Comparison of ENCODE assay signal across 23 cellular contexts in genomic region chr1:179053486-179053885, GRCh38. TPM values are rescaled to one million over a fixed set of nuclear protein-coding genes. Genes with fewer than 3 reads are reported as not detected.
A peak's percentile ranks its signal among the peaks of the same experiment; 100 is the strongest.
DNase-seq lines count a peak whose midpoint lies in the region; ATAC-seq, FAIRE-seq and TF ChIP-seq lines count a peak whose summit lies in the region.
"Had no signal": no experiment of that assay in that cellular context is flagged by ENCODE, and none has a peak within 500 bp of the region (broad histone marks: within the 10 kb centered on the region; RNA-seq: fewer than 3 reads in every experiment).

No MANE protein-coding gene starts in this region.

- peaks cover 17% of the 10 kb centered on the region for H3K9me3 Mint-ChIP-seq in endodermal cell
- peaks cover 16% of the 10 kb centered on the region for H3K9me3 Mint-ChIP-seq in progenitor cell of endocrine pancreas (ENCODE audit: low read depth)
- H3K9me3 Mint-ChIP-seq: HFFc6 had no signal

- DNase-seq in D721Med (ENCODE audit: insufficient read length, low spot score) (no peak), endodermal cell (no peak), midbrain (lab: John Stamatoyannopoulos, UW) (peak; percentile 4), progenitor cell of endocrine pancreas (ENCODE audit: low spot score, unreplicated experiment) (no peak)
- no peak for DNase-seq in stimulated activated CD4-positive, alpha-beta T cell treated with anti-CD3 and anti-CD28 coated beads, Interleukin-15, amount 100 ng/mL, for 24 hours
- no peak for DNase-seq in activated CD8-positive, alpha-beta memory T cell treated with anti-CD3 and anti-CD28 coated beads, Interleukin-2, amount 50 U/mL, for 48 hours
- DNase-seq: 8988T; Calu3; CD4-positive, alpha-beta memory T cell; DMS 273 treated with DMSO at 0.1 percent for 48 hours; DMS53; DND-41; EL; GOT3; H7; HFFc6 had no signal

- H3K27me3 ChIP-seq in endodermal cell (ENCODE audit: control insufficient read depth, insufficient read depth, low read length, poor library complexity, severe bottlenecking): no peaks in the 10 kb centered on the region
- H3K27me3 ChIP-seq: BLaER1 had no signal

- TF ChIP-seq CTCF in D721Med (IDR thresholded peaks at IDR 0.05; ENCODE audit: insufficient read depth, missing control alignments) (no peak), endodermal cell (conservative IDR thresholded peaks at IDR 0.05) (no peak), progenitor cell of endocrine pancreas (IDR thresholded peaks at IDR 0.05; ENCODE audit: unreplicated experiment) (no peak)

- H3K9me3 ChIP-seq in endodermal cell (ENCODE audit: control insufficient read depth, low read length): peaks cover 22% of the 10 kb centered on the region
- H3K9me3 ChIP-seq: BLaER1 had no signal

- peak; percentile 66 for FAIRE-seq in D721Med (lab: Jason Lieb, UNC)
- FAIRE-seq: GM12891, GM18507 had no signal

- 80 to 96% methylated on average over 1 to 2 of the region's 2 CpGs for WGBS in endodermal cell (ENCODE audit: insufficient coverage in 1 of 2, insufficient read length in 1 of 2), 2 experiments

- peaks cover 12% of the 10 kb centered on the region for H3K4me1 Mint-ChIP-seq in endodermal cell
- peaks cover 3% of the 10 kb centered on the region for H3K4me1 Mint-ChIP-seq in progenitor cell of endocrine pancreas (ENCODE audit: low read depth)

- peaks cover 36% of the 10 kb centered on the region for H3K36me3 Mint-ChIP-seq in endodermal cell (ENCODE audit: low read depth)
- peaks cover 32% of the 10 kb centered on the region for H3K36me3 Mint-ChIP-seq in progenitor cell of endocrine pancreas (ENCODE audit: insufficient read depth)

- H3K27ac Mint-ChIP-seq in endodermal cell (peak overlapping the region; percentile 33), progenitor cell of endocrine pancreas (peak overlapping the region; percentile 68)
- H3K27ac Mint-ChIP-seq: HFFc6 had no signal

- H3K4me1 ChIP-seq in endodermal cell (ENCODE audit: control insufficient read depth, insufficient read depth, low read length): no peaks in the 10 kb centered on the region
- H3K4me1 ChIP-seq: BLaER1 had no signal

- H3K36me3 ChIP-seq in endodermal cell (ENCODE audit: control insufficient read depth, insufficient read depth, low read length): peaks cover 42% of the 10 kb centered on the region

- no peak overlapping the region for H3K4me3 Mint-ChIP-seq in endodermal cell
- H3K4me3 Mint-ChIP-seq in progenitor cell of endocrine pancreas (ENCODE audit: low read depth): no peak overlapping the region
- H3K4me3 Mint-ChIP-seq: CD14-positive monocyte; CD4-positive, alpha-beta memory T cell; HFFc6 had no signal

- H3K27me3 Mint-ChIP-seq in endodermal cell (ENCODE audit: insufficient read depth): no peaks in the 10 kb centered on the region
- no peaks in the 10 kb centered on the region for H3K27me3 Mint-ChIP-seq in progenitor cell of endocrine pancreas
- H3K27me3 Mint-ChIP-seq: CD4-positive, alpha-beta memory T cell had no signal

- ATAC-seq in HG02588 (IDR thresholded peaks at IDR 0.05; ENCODE audit: unreplicated experiment) (no peak), HG02938 (IDR thresholded peaks at IDR 0.05; ENCODE audit: unreplicated experiment) (no peak)
- ATAC-seq: HCT116 had no signal

- H3K27ac ChIP-seq in endodermal cell (ENCODE audit: low read depth, low read length): no peak overlapping the region
- H3K27ac ChIP-seq: BLaER1 had no signal

- H3K4me3 ChIP-seq in endodermal cell (ENCODE audit: low read length): no peak overlapping the region
- H3K4me3 ChIP-seq: BLaER1 had no signal

- H3K9ac ChIP-seq in endodermal cell (ENCODE audit: extremely low read depth, low read length, poor library complexity, severe bottlenecking): no peak overlapping the region
- H3K9ac ChIP-seq: BLaER1 had no signal

RNA-seq across cellular contexts. Expression of gene FAM20B, which starts 27.8 kb away (rescaled TPM):
- total RNA-seq in endodermal cell: 10 to 100 TPM; 47.7 to 52.4 TPM
- 30.8 TPM for polyA plus RNA-seq in endodermal cell (2013, experiment 1 of 2)
- polyA plus RNA-seq in endodermal cell (2013, experiment 2 of 2): 29.6 TPM
- total RNA-seq in progenitor cell of endocrine pancreas: 39.9 and 42.9 TPM in 2 replicates

RNA-seq across cellular contexts. Expression of gene TOR3A, which starts 28.4 kb away (rescaled TPM):
- total RNA-seq in endodermal cell (10 to 100 TPM; 23.4 to 24.7 TPM), progenitor cell of endocrine pancreas (27.4 and 27.9 TPM in 2 replicates)
- 13.7 TPM for polyA plus RNA-seq in endodermal cell (2013, experiment 1 of 2)
- 11.6 TPM for polyA plus RNA-seq in endodermal cell (2013, experiment 2 of 2)
